Comparison of ENCODE assay signal across 8 cellular contexts in genomic region chr17:41785091-41785875, GRCh38. TPM values are rescaled to one million over a fixed set of nuclear protein-coding genes. Genes with fewer than 3 reads are reported as not detected.
DNase-seq lines count a peak whose midpoint lies in the region; ATAC-seq, FAIRE-seq and TF ChIP-seq lines count a peak whose summit lies in the region.

No MANE protein-coding gene starts in this region.

- H3K36me3 ChIP-seq in SK-N-MC (ENCODE audit: insufficient read depth, low read length) (no peaks in the 10 kb centered on the region), pancreas (no peaks in the 10 kb centered on the region)

- H3K9me3 ChIP-seq in SK-N-MC (ENCODE audit: low read depth, low read length) = no peaks in the 10 kb centered on the region
- no peaks in the 10 kb centered on the region for H3K9me3 ChIP-seq in pancreas

- H3K27ac ChIP-seq in SK-N-MC = peak overlapping the region; percentile 88
- peak overlapping the region; percentile 90 to 98 (median 95) for H3K27ac ChIP-seq in pancreas

- H3K9me3 Mint-ChIP-seq in Calu3 (ENCODE audit: low read depth, unreplicated experiment) = no peaks in the 10 kb centered on the region

- no peak for TF ChIP-seq CTCF in Calu3 (IDR thresholded peaks at IDR 0.05; ENCODE audit: unreplicated experiment)
- TF ChIP-seq CTCF in fibroblast of mammary gland (conservative IDR thresholded peaks at IDR 0.05; ENCODE audit: control insufficient read depth, insufficient read depth, low read depth, low read length) = no peak
- no peak for TF ChIP-seq CTCF in pancreas (IDR thresholded peaks at IDR 0.05)

- 6% methylated on average over 13 to 14 of the region's 14 CpGs for WGBS in pancreas, 2 donors

- H3K27me3 ChIP-seq in pancreas = no peaks in the 10 kb centered on the region

- peak overlapping the region; percentile 93 for H3K27ac Mint-ChIP-seq in Calu3 (ENCODE audit: unreplicated experiment)

- peak; percentile 72 for DNase-seq in Calu3
- no peak for DNase-seq in SK-N-MC (ENCODE audit: low read depth, low spot score)
- no peak for DNase-seq in fibroblast of mammary gland (ENCODE audit: low read depth)
- DNase-seq in pancreas = no peak
- no peak for DNase-seq in ACHN
- DNase-seq in activated CD4-positive, CD25-positive, alpha-beta regulatory T cell treated with anti-CD3 and anti-CD28 coated beads, Interleukin-2, amount 50 U/mL, for 72 hours = no peak

- intact Hi-C loops in Calu3 (cut with micrococcal nuclease; ENCODE audit: unreplicated experiment) = no loop called here
- intact Hi-C loops in pancreas (cut with DNase I) = no loop called here

- H3K4me1 Mint-ChIP-seq in Calu3 (ENCODE audit: low read depth, unreplicated experiment) = peaks cover 52% of the 10 kb centered on the region

- H3K36me3 Mint-ChIP-seq in Calu3 (ENCODE audit: insufficient read depth, unreplicated experiment) = peaks cover 87% of the 10 kb centered on the region

- TSS peak; percentile 31 for BruUV-seq in Calu3 (replicated peaks; lab: Mats Ljungman, UMichigan)

- H3K4me1 ChIP-seq in pancreas = peaks cover 5 to 29% (median 7%) of the 10 kb centered on the region in 3 donors

- peak overlapping the region; percentile 69 for H3K9ac ChIP-seq in SK-N-MC (ENCODE audit: insufficient read length)

- in situ Hi-C loops in ACHN (cut with HindIII; ENCODE audit: low pct_ligation_motif_present, low pct_unique_long_range_greater_than_20kb, low sequenced_read_pairs) = no loop called here

- no peaks in the 10 kb centered on the region for H3K27me3 Mint-ChIP-seq in Calu3 (ENCODE audit: unreplicated experiment)

- CTCF ChIA-PET in Calu3 (lab: Charles Lee) = interaction anchor here (0.5 to 3.7 kb wide), 11 partner anchors 9 to 886 kb away, joined by 3 to 141 read pairs (median 4); partner anchors contain the start of gene P3H4

- FAIRE-seq in pancreas (lab: Jason Lieb, UNC) = no peak

- H3K4me3 ChIP-seq in SK-N-MC = peak overlapping the region; percentile 90
- peak overlapping the region; percentile 24 for H3K4me3 ChIP-seq in fibroblast of mammary gland (ENCODE audit: control insufficient read depth, low read depth, low read length)
- peak overlapping the region; percentile 52 to 88 (median 70) for H3K4me3 ChIP-seq in pancreas

- no peak for ATAC-seq in pancreas
- ATAC-seq in HG02938 (IDR thresholded peaks at IDR 0.05; ENCODE audit: unreplicated experiment) = no peak
- no peak for ATAC-seq in HG03135 (IDR thresholded peaks at IDR 0.05; ENCODE audit: unreplicated experiment)

- H3K4me3 Mint-ChIP-seq in Calu3 (ENCODE audit: low read depth, unreplicated experiment) = peak overlapping the region; percentile 95

RNA-seq across cellular contexts. Expression of gene JUP, which starts 1.2 kb away (rescaled TPM):
- total RNA-seq in Calu3 (2022) (695 and 705 TPM in 2 replicates), pancreas (10 to 100 TPM; 31.1 to 93.5 (median 42.0) TPM)
- 10 to 100 TPM; 46.8 to 50.4 TPM for polyA plus RNA-seq in pancreas

RNA-seq across cellular contexts. Expression of gene P3H4, which starts 26.5 kb away (rescaled TPM):
- total RNA-seq in Calu3 (2022) (19.9 and 22.5 TPM in 2 replicates), pancreas (10 to 100 TPM in 3 of 6 donors, 1 to 10 TPM in 3; 8.4 to 15.7 (median 10.1) TPM)
- polyA plus RNA-seq in pancreas = 10 to 100 TPM; 13.0 to 16.6 TPM

RNA-seq across cellular contexts. Expression of gene FKBP10, which starts 27.5 kb away (rescaled TPM):
- total RNA-seq in Calu3 (2022) (0.92 and 3.6 TPM in 2 replicates), pancreas (10 to 100 TPM in 4 of 6 donors, 1 to 10 TPM in 2; 4.5 to 35.3 (median 11.7) TPM)
- 10 to 100 TPM in 1 of 2 donors, 1 to 10 TPM in 1; 9.1 to 17.3 TPM for polyA plus RNA-seq in pancreas

RNA-seq across cellular contexts. Expression of gene NT5C3B, which starts 50.7 kb away (rescaled TPM):
- total RNA-seq in Calu3 (2022) (62.0 and 65.2 TPM in 2 replicates), pancreas (10 to 100 TPM; 24.2 to 35.6 (median 27.0) TPM)
- polyA plus RNA-seq in pancreas = 100 to 1,000 TPM in 1 of 2 donors, 10 to 100 TPM in 1; 89.7 to 102 TPM

RNA-seq across cellular contexts. Expression of gene HAP1, which starts 50.8 kb away (rescaled TPM):
- 0.86 and 1.2 TPM in 2 replicates for total RNA-seq in Calu3 (2022)
- total RNA-seq in pancreas = 1 to 10 TPM in 3 of 6 donors, under 1 TPM in 3; 0.13 to 1.6 (median 0.84) TPM
- 1 to 10 TPM; 2.6 to 4.2 TPM for polyA plus RNA-seq in pancreas

Comparison
In these comparisons a context has a peak if more than half of its experiments do, and no peak if none do; other contexts are left out.
1. H3K4me3 ChIP-seq: peak in every context shown above with its lines; median percentile 90 in SK-N-MC; 70 in pancreas; 24 in fibroblast of mammary gland.